In genomic region chr19:5537870-5538269, GRCh38 we compare ENCODE assay signal across 16 cellular contexts. TPM values are rescaled to one million over a fixed set of nuclear protein-coding genes. Genes with fewer than 3 reads are reported as not detected.
DNase-seq lines count a peak whose midpoint lies in the region; FAIRE-seq and TF ChIP-seq lines count a peak whose summit lies in the region.
"Had no signal": no experiment of that assay in that cellular context is flagged by ENCODE, and none has a peak within 500 bp of the region (broad histone marks: within the 10 kb centered on the region; RNA-seq: fewer than 3 reads in every experiment).

No MANE protein-coding gene starts in this region.

- H3K27ac ChIP-seq in RWPE1 (peak overlapping the region; percentile 68), cardiac muscle cell (peak overlapping the region; percentile 79), kidney (ENCODE audit: low read depth in 2 of 2, low read length in 2 of 2) (peak overlapping the region; percentile 43 to 65)
- H3K27ac ChIP-seq: GM23248, KMS-11 had no signal

- no peaks in the 10 kb centered on the region for H3K9me3 ChIP-seq in cardiac muscle cell (ENCODE audit: low read depth)
- peaks cover 2 to 13% of the 10 kb centered on the region in 2 donors for H3K9me3 ChIP-seq in kidney (ENCODE audit: control insufficient read depth in 1 of 2, low read length in 2 of 2)

- no peaks in the 10 kb centered on the region for H3K36me3 ChIP-seq in cardiac muscle cell
- no peaks in the 10 kb centered on the region for H3K36me3 ChIP-seq in kidney (ENCODE audit: control insufficient read depth in 1 of 2, insufficient read depth in 2 of 2, low read length in 2 of 2)

- H3K27ac Mint-ChIP-seq in type B pancreatic cell: peak overlapping the region; percentile 78
- H3K27ac Mint-ChIP-seq: CD4-positive, CD25-positive, alpha-beta regulatory T cell had no signal

- no peak overlapping the region for H3K9ac ChIP-seq in kidney (ENCODE audit: low read length in 2 of 2)
- H3K9ac ChIP-seq: GM23248, KMS-11 had no signal

- FAIRE-seq in kidney (lab: Jason Lieb, UNC): no peak
- FAIRE-seq: HepG2 had no signal

- H3K4me3 ChIP-seq in cardiac muscle cell: no peak overlapping the region
- no peak overlapping the region for H3K4me3 ChIP-seq in kidney (ENCODE audit: low read length in 2 of 2)
- H3K4me3 ChIP-seq: GM23248 had no signal

- peaks cover 4% of the 10 kb centered on the region for H3K27me3 Mint-ChIP-seq in type B pancreatic cell

- CTCF ChIA-PET in RWPE1 (lab: Yijun Ruan, JAX): interaction anchor here (0.5 kb wide), 1 partner anchor 1370 kb away, joined by 3 read pairs; no protein-coding TSS in a partner anchor

- H3K4me1 ChIP-seq in cardiac muscle cell (ENCODE audit: low read depth) (peaks cover 33% of the 10 kb centered on the region), kidney (ENCODE audit: control insufficient read depth in 1 of 2, insufficient read depth in 1 of 2, low read depth in 1 of 2, low read length in 2 of 2) (peaks cover 6 to 16% of the 10 kb centered on the region in 2 donors)

- H3K27me3 ChIP-seq in cardiac muscle cell: no peaks in the 10 kb centered on the region

- DNase-seq in RWPE1 (ENCODE audit: low spot score): no peak
- DNase-seq in cardiac muscle cell (ENCODE audit: low read depth in 1 of 2, low spot score in 1 of 2): no peak
- no peak for DNase-seq in kidney
- DNase-seq in type B pancreatic cell (ENCODE audit: extremely low spot score, unreplicated experiment): no peak
- DNase-seq in hippocampal formation (lab: John Stamatoyannopoulos, UW): no peak
- DNase-seq in NCI-H1092 treated with DMSO at 0.1 percent for 48 hours (lab: John Stamatoyannopoulos, UW): no peak
- DNase-seq in kidney glomerular epithelial cell (lab: John Stamatoyannopoulos, UW): no peak
- DNase-seq: ACHN; CD4-positive, CD25-positive, alpha-beta regulatory T cell; GM23248; NCI-H1417; NCI-H1930; NCI-H2171; NCI-H510A had no signal

- TF ChIP-seq CTCF in RWPE1 (conservative IDR thresholded peaks at IDR 0.05; ENCODE audit: low read depth) (no peak), cardiac muscle cell (IDR thresholded peaks at IDR 0.05; ENCODE audit: low read depth, low read length) (no peak), kidney (IDR thresholded peaks at IDR 0.05; ENCODE audit: borderline replicate concordance, extremely low read depth, insufficient read depth) (no peak), type B pancreatic cell (conservative IDR thresholded peaks at IDR 0.05) (no peak)

- peaks cover 5% of the 10 kb centered on the region for H3K9me3 Mint-ChIP-seq in type B pancreatic cell

- no peaks in the 10 kb centered on the region for H3K36me3 Mint-ChIP-seq in type B pancreatic cell

- intact Hi-C loops in kidney (cut with DNase I): no loop called here

- POLR2A ChIA-PET in RWPE1 (lab: Yijun Ruan, JAX; ENCODE audit: low non-redundant PET): no interaction called here

- peaks cover 5% of the 10 kb centered on the region for H3K4me1 Mint-ChIP-seq in type B pancreatic cell (ENCODE audit: unreplicated experiment)

- H3K4me3 Mint-ChIP-seq in type B pancreatic cell: no peak overlapping the region
- H3K4me3 Mint-ChIP-seq: CD4-positive, CD25-positive, alpha-beta regulatory T cell had no signal

RNA-seq across cellular contexts. Expression of gene TINCR, which starts 29.9 kb away (rescaled TPM):
- total RNA-seq in cardiac muscle cell: 1.3 and 2.4 TPM in 2 replicates
- 1.9 and 3.7 TPM in 2 replicates for polyA plus RNA-seq in cardiac muscle cell
- total RNA-seq in kidney: 0.94 TPM
- polyA plus RNA-seq in kidney (ENCODE audit: insufficient read depth, low read depth, low replicate concordance): 2.2 TPM
- 9.0 and 52.4 TPM in 2 replicates for total RNA-seq in type B pancreatic cell (ENCODE audit: low replicate concordance)
- polyA plus RNA-seq: CD4-positive, CD25-positive, alpha-beta regulatory T cell; GM23248 had no signal
